22 cellular contexts compared by ENCODE assay signal in the genomic region with DNA sequence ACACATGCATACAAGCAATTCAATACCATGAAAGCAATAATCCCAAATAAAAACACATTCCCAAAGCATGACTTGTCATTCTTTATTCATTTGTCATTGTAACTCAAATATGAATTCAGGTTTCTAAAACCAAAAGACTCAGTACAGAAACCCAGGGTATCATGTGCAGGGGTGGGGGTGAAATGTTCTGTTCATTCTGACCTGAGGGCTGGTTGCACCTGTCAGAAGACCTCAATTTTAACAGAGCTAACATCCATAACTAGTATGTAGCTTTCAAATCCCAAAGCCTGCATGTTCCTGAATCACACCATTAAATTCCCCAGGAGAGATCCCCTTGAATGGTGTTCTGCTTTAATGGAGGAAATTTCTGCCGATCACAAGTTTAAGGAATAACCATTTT.
"Had no signal": no experiment of that assay in that cellular context is flagged by ENCODE, and none has a peak within 500 bp of the region (broad histone marks: within the 10 kb centered on the region; RNA-seq: fewer than 3 reads in every experiment).

No MANE protein-coding gene starts in this region.

- H3K36me3 ChIP-seq: colonic mucosa, esophagus squamous epithelium, gastrocnemius medialis, heart right ventricle, left lung, lower lobe of right lung had no signal

- DNase-seq: colonic mucosa; cortex of kidney; effector CD8-positive, alpha-beta T cell; effector memory CD8-positive, alpha-beta T cell; endodermal cell; erythroblast; esophagus squamous epithelium; foreskin fibroblast; gastrocnemius medialis; glutamatergic neuron; head of caudate nucleus; heart right ventricle; hippocampal formation; left cardiac atrium; left lung; left ventricle myocardium superior; lower lobe of right lung; mesendoderm; midbrain; naive B cell had no signal

- H3K27me3 ChIP-seq: colonic mucosa, esophagus squamous epithelium, gastrocnemius medialis, heart right ventricle, left lung had no signal

- ATAC-seq: effector memory CD8-positive, alpha-beta T cell; esophagus mucosa; gastrocnemius medialis; heart right ventricle; left cardiac atrium; left lung; left ventricle myocardium superior; lower lobe of right lung had no signal

- H3K27ac ChIP-seq: colonic mucosa, epithelial cell of prostate, esophagus squamous epithelium, gastrocnemius medialis, heart right ventricle, left lung, lower lobe of right lung had no signal

- H3K9me3 ChIP-seq: colonic mucosa, esophagus squamous epithelium, gastrocnemius medialis, heart right ventricle, left lung, lower lobe of right lung had no signal

- H3K4me1 ChIP-seq: colonic mucosa, esophagus squamous epithelium, gastrocnemius medialis, left lung, lower lobe of right lung had no signal

- H3K4me3 ChIP-seq: colonic mucosa, esophagus squamous epithelium, gastrocnemius medialis, heart right ventricle, left lung, lower lobe of right lung had no signal
